ENCODE assay signal across 19 cellular contexts in genomic region chr2:28030600-28030999, GRCh38.
DNase-seq lines count a peak whose midpoint lies in the region; ATAC-seq and TF ChIP-seq lines count a peak whose summit lies in the region.
"Had no signal": no experiment of that assay in that cellular context is flagged by ENCODE, and none has a peak within 500 bp of the region (broad histone marks: within the 10 kb centered on the region; RNA-seq: fewer than 3 reads in every experiment).

No MANE protein-coding gene starts in this region.

- H3K36me3 ChIP-seq in ascending aorta (peaks cover 4 to 7% of the 10 kb centered on the region in 2 donors), thoracic aorta (peaks cover 2% of the 10 kb centered on the region)

- H3K4me1 ChIP-seq in ascending aorta, result no peaks in the 10 kb centered on the region
- H3K4me1 ChIP-seq in thoracic aorta (ENCODE audit: control insufficient read depth in 1 of 2, low read depth in 2 of 2), result peaks cover 0 to 12% of the 10 kb centered on the region in 2 donors

- peak; percentile 46 for ATAC-seq in thoracic aorta (ENCODE audit: insufficient number of reproducible peaks, low FRiP score, low read depth)
- no peak for ATAC-seq in HG03095 (IDR thresholded peaks at IDR 0.05; ENCODE audit: unreplicated experiment)
- ATAC-seq in HG03342 (IDR thresholded peaks at IDR 0.05; ENCODE audit: unreplicated experiment), result no peak
- no peak for ATAC-seq in HG03571 (IDR thresholded peaks at IDR 0.05; ENCODE audit: unreplicated experiment)
- ATAC-seq: GM12878, HCT116, PC-3 had no signal

- intact Hi-C loops in ascending aorta (cut with DNase I), result no loop called here

- H3K27ac ChIP-seq in ascending aorta (peak overlapping the region; percentile 26 to 36), thoracic aorta (peak overlapping the region in 1 of 2 donors; percentile 38)
- H3K27ac ChIP-seq: GM23248 had no signal

- H3K27me3 ChIP-seq in ascending aorta (no peaks in the 10 kb centered on the region), thoracic aorta (replicated peaks; ENCODE audit: insufficient read depth) (no peaks in the 10 kb centered on the region)

- no peak for TF ChIP-seq CTCF in ascending aorta (IDR thresholded peaks at IDR 0.05)
- TF ChIP-seq CTCF in fibroblast of the aortic adventitia (IDR thresholded peaks at IDR 0.05; ENCODE audit: insufficient read depth, low read length), result no peak
- no peak for TF ChIP-seq CTCF in thoracic aorta (IDR thresholded peaks at IDR 0.05)

- H3K9me3 ChIP-seq in ascending aorta (no peaks in the 10 kb centered on the region), thoracic aorta (no peaks in the 10 kb centered on the region)

- DNase-seq in ascending aorta (ENCODE audit: low spot score in 2 of 2) (peak in 1 of 2 donors; percentile 67), fibroblast of the aortic adventitia (ENCODE audit: low read depth) (peak; percentile 16), medulla oblongata (ENCODE audit: extremely low spot score) (peak; percentile 20), thoracic aorta (ENCODE audit: low spot score) (no peak)
- DNase-seq: CD8-positive, alpha-beta memory T cell; DMS53; EL; GM23248; NCI-H1105 treated with DMSO at 0.1 percent for 48 hours; NCI-H1694; NCI-H524; NCI-H82; PC-3; RPMI8226 had no signal

- H3K4me3 ChIP-seq in ascending aorta (no peak overlapping the region), fibroblast of the aortic adventitia (ENCODE audit: low read depth, low read length) (no peak overlapping the region), thoracic aorta (no peak overlapping the region)
- H3K4me3 ChIP-seq: GM12878, GM23248 had no signal
